ENCODE assay signal across 11 cellular contexts in genomic region chr9:93059960-93060591, GRCh38. TPM values are rescaled to one million over a fixed set of nuclear protein-coding genes. Genes with fewer than 3 reads are reported as not detected.
DNase-seq lines count a peak whose midpoint lies in the region; ATAC-seq and TF ChIP-seq lines count a peak whose summit lies in the region.
"Had no signal": no experiment of that assay in that cellular context is flagged by ENCODE, and none has a peak within 500 bp of the region (broad histone marks: within the 10 kb centered on the region; RNA-seq: fewer than 3 reads in every experiment).

No MANE protein-coding gene starts in this region.

- CTCF ChIA-PET in Caco-2 (lab: Charles Lee), result no interaction called here

- no peaks in the 10 kb centered on the region for H3K9me3 Mint-ChIP-seq in T-helper 1 cell treated with Interleukin-12 subunit alpha and Interleukin-12 subunit beta and Interleukin-4 antibody, amounts not matched to agents 30 μg/mL and 1 μg/mL, for 36 hours
- no peaks in the 10 kb centered on the region for H3K9me3 Mint-ChIP-seq in effector memory CD8-positive, alpha-beta T cell
- no peaks in the 10 kb centered on the region for H3K9me3 Mint-ChIP-seq in stimulated activated naive B cell treated with anti-CD40 and anti-IgM and Interleukin-4, amounts not matched to agents 10 μg/mL and 1 μg/mL and 100 μg/mL, for 72 hours
- no peaks in the 10 kb centered on the region for H3K9me3 Mint-ChIP-seq in Caco-2 (ENCODE audit: unreplicated experiment)

- H3K27me3 ChIP-seq in NT2/D1 (ENCODE audit: insufficient read depth, insufficient read length), result no peaks in the 10 kb centered on the region
- H3K27me3 ChIP-seq in Caco-2 (replicated peaks; ENCODE audit: control insufficient read depth, insufficient read depth, low read length), result no peaks in the 10 kb centered on the region

- H3K36me3 ChIP-seq in NT2/D1 (ENCODE audit: insufficient read depth, insufficient read length, low read length), result no peaks in the 10 kb centered on the region
- no peaks in the 10 kb centered on the region for H3K36me3 ChIP-seq in Caco-2 (ENCODE audit: control insufficient read depth, insufficient read depth, low read length)
- H3K36me3 ChIP-seq: gastroesophageal sphincter had no signal

- TF ChIP-seq CTCF in Caco-2 (IDR thresholded peaks at IDR 0.05; ENCODE audit: insufficient read depth in 1 of 2, low read depth in 1 of 2, low read length in 1 of 2, severe bottlenecking in 1 of 2, unreplicated experiment in 1 of 2), result no peak

- H3K36me3 Mint-ChIP-seq in T-helper 1 cell treated with Interleukin-12 subunit alpha and Interleukin-12 subunit beta and Interleukin-4 antibody, amounts not matched to agents 30 μg/mL and 1 μg/mL, for 36 hours (ENCODE audit: low read depth), result peaks cover 31% of the 10 kb centered on the region
- peaks cover 15% of the 10 kb centered on the region for H3K36me3 Mint-ChIP-seq in effector memory CD8-positive, alpha-beta T cell (ENCODE audit: insufficient read depth)
- peaks cover 2 to 10% of the 10 kb centered on the region in 2 donors for H3K36me3 Mint-ChIP-seq in stimulated activated naive B cell treated with anti-CD40 and anti-IgM and Interleukin-4, amounts not matched to agents 10 μg/mL and 1 μg/mL and 100 μg/mL, for 72 hours
- no peaks in the 10 kb centered on the region for H3K36me3 Mint-ChIP-seq in Caco-2 (ENCODE audit: insufficient read depth, unreplicated experiment)

- no peak for ATAC-seq in effector memory CD8-positive, alpha-beta T cell (replicated peaks)
- ATAC-seq in stimulated activated naive B cell treated with anti-CD40 and anti-IgM and Interleukin-4, amounts not matched to agents 10 μg/mL and 1 μg/mL and 100 μg/mL, for 72 hours (replicated peaks), result no peak
- ATAC-seq in GM18861 (IDR thresholded peaks at IDR 0.05; ENCODE audit: unreplicated experiment) (no peak), GM21529 (IDR thresholded peaks at IDR 0.05; ENCODE audit: unreplicated experiment) (no peak)
- ATAC-seq: gastroesophageal sphincter had no signal

- peak overlapping the region; percentile 2 for H3K9ac ChIP-seq in NT2/D1 (ENCODE audit: insufficient read length, low read depth)
- H3K9ac ChIP-seq: SK-N-SH had no signal

- intact Hi-C loops in Caco-2 (cut with micrococcal nuclease; ENCODE audit: unreplicated experiment), result loop anchor here (5.0 kb wide), 1 partner anchor 37 kb away; the partner anchor contains the start of gene CARD19

- BruUV-seq in Caco-2 (replicated peaks; lab: Mats Ljungman, UMichigan), result no TSS peak

- H3K4me1 ChIP-seq in NT2/D1 (ENCODE audit: insufficient read depth, insufficient read length) (peaks cover 41% of the 10 kb centered on the region), Caco-2 (peaks cover 16% of the 10 kb centered on the region)

- H3K9me3 ChIP-seq in NT2/D1 (ENCODE audit: insufficient read depth, low read length) (no peaks in the 10 kb centered on the region), Caco-2 (no peaks in the 10 kb centered on the region)
- H3K9me3 ChIP-seq: gastroesophageal sphincter, SK-N-SH had no signal

- H3K27ac Mint-ChIP-seq in T-helper 1 cell treated with Interleukin-12 subunit alpha and Interleukin-12 subunit beta and Interleukin-4 antibody, amounts not matched to agents 30 μg/mL and 1 μg/mL, for 36 hours, result peak overlapping the region; percentile 95
- peak overlapping the region; percentile 84 to 97 for H3K27ac Mint-ChIP-seq in effector memory CD8-positive, alpha-beta T cell
- H3K27ac Mint-ChIP-seq in stimulated activated naive B cell treated with anti-CD40 and anti-IgM and Interleukin-4, amounts not matched to agents 10 μg/mL and 1 μg/mL and 100 μg/mL, for 72 hours, result peak overlapping the region; percentile 92
- H3K27ac Mint-ChIP-seq in Caco-2 (ENCODE audit: unreplicated experiment), result no peak overlapping the region

- no peaks in the 10 kb centered on the region for H3K27me3 Mint-ChIP-seq in T-helper 1 cell treated with Interleukin-12 subunit alpha and Interleukin-12 subunit beta and Interleukin-4 antibody, amounts not matched to agents 30 μg/mL and 1 μg/mL, for 36 hours (ENCODE audit: low read depth)
- H3K27me3 Mint-ChIP-seq in effector memory CD8-positive, alpha-beta T cell, result no peaks in the 10 kb centered on the region
- no peaks in the 10 kb centered on the region for H3K27me3 Mint-ChIP-seq in stimulated activated naive B cell treated with anti-CD40 and anti-IgM and Interleukin-4, amounts not matched to agents 10 μg/mL and 1 μg/mL and 100 μg/mL, for 72 hours
- no peaks in the 10 kb centered on the region for H3K27me3 Mint-ChIP-seq in Caco-2 (ENCODE audit: insufficient read depth, unreplicated experiment)

- peaks cover 60% of the 10 kb centered on the region for H3K4me1 Mint-ChIP-seq in T-helper 1 cell treated with Interleukin-12 subunit alpha and Interleukin-12 subunit beta and Interleukin-4 antibody, amounts not matched to agents 30 μg/mL and 1 μg/mL, for 36 hours (ENCODE audit: low read depth)
- peaks cover 60 to 69% of the 10 kb centered on the region in 2 donors for H3K4me1 Mint-ChIP-seq in effector memory CD8-positive, alpha-beta T cell (ENCODE audit: low read depth in 2 of 2)
- peaks cover 58 to 90% of the 10 kb centered on the region in 2 donors for H3K4me1 Mint-ChIP-seq in stimulated activated naive B cell treated with anti-CD40 and anti-IgM and Interleukin-4, amounts not matched to agents 10 μg/mL and 1 μg/mL and 100 μg/mL, for 72 hours
- H3K4me1 Mint-ChIP-seq in Caco-2 (ENCODE audit: low read depth, unreplicated experiment), result no peaks in the 10 kb centered on the region

- H3K4me3 Mint-ChIP-seq in T-helper 1 cell treated with Interleukin-12 subunit alpha and Interleukin-12 subunit beta and Interleukin-4 antibody, amounts not matched to agents 30 μg/mL and 1 μg/mL, for 36 hours, result peak overlapping the region; percentile 91
- H3K4me3 Mint-ChIP-seq in effector memory CD8-positive, alpha-beta T cell, result peak overlapping the region; percentile 89
- peak overlapping the region; percentile 85 to 87 for H3K4me3 Mint-ChIP-seq in stimulated activated naive B cell treated with anti-CD40 and anti-IgM and Interleukin-4, amounts not matched to agents 10 μg/mL and 1 μg/mL and 100 μg/mL, for 72 hours
- H3K4me3 Mint-ChIP-seq in Caco-2 (ENCODE audit: unreplicated experiment), result no peak overlapping the region

- DNase-seq in T-helper 1 cell (no peak), NT2/D1 (ENCODE audit: low read depth, low spot score) (no peak), Caco-2 (no peak)
- no peak for DNase-seq in effector memory CD8-positive, alpha-beta T cell
- DNase-seq in stimulated activated naive B cell treated with anti-CD40 and anti-IgM and Interleukin-4, amounts not matched to agents 10 μg/mL and 1 μg/mL and 100 μg/mL, for 72 hours, result no peak
- DNase-seq: SK-N-SH had no signal

- POLR2A ChIA-PET in Caco-2 (lab: Charles Lee), result interaction anchor here (1.5 kb wide), 1 partner anchor 35 kb away, joined by 9 read pairs; no protein-coding TSS in a partner anchor

- H3K4me3 ChIP-seq in NT2/D1 (ENCODE audit: insufficient read length, low read depth) (no peak overlapping the region), Caco-2 (ENCODE audit: low read depth, low read length) (no peak overlapping the region)

RNA-seq across cellular contexts. Expression of gene SUSD3, which starts 1.6 kb away (rescaled TPM):
- 2.2 and 2.9 TPM in 2 replicates for total RNA-seq in Caco-2 (2022)
- total RNA-seq: lung microvascular endothelial cell had no signal

RNA-seq across cellular contexts. Expression of gene CARD19, which starts 35.9 kb away (rescaled TPM):
- total RNA-seq in Caco-2 (2022), result 10.6 and 11.4 TPM in 2 replicates
